In the genomic region with DNA sequence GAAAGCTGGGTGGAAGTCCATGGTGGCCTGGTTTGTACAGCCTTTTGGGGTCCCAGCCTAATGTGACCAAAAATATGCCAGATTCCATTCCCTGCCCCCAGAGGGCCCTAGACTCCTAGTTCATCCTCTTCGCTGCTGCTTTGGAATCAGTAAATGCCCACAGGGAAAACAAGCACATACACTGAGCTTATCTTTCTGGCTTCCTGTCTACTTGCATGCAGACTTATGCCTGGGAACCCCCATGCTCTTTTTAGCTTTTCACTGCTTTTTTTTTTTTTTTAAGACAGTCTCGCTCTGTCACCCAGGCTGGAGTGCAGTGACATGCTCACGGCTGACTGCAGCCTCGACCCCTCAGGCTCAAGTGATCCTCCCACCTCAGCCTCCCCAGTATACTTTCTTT, we compare ENCODE assay signal across 13 cellular contexts. TPM values are rescaled to one million over a fixed set of nuclear protein-coding genes. Genes with fewer than 3 reads are reported as not detected.
A peak's percentile ranks its signal among the peaks of the same experiment; 100 is the strongest.
DNase-seq lines count a peak whose midpoint lies in the region; ATAC-seq, FAIRE-seq and TF ChIP-seq lines count a peak whose summit lies in the region.
"Had no signal": no experiment of that assay in that cellular context is flagged by ENCODE, and none has a peak within 500 bp of the region (broad histone marks: within the 10 kb centered on the region; RNA-seq: fewer than 3 reads in every experiment).

No MANE protein-coding gene starts in this region.

- TF ChIP-seq POLR2A in K562 (conservative IDR thresholded peaks at IDR 0.05) = no peak
- TF ChIP-seq POLR2A in erythroblast (IDR thresholded peaks at IDR 0.05; ENCODE audit: low read length) = no peak
- TF ChIP-seq POLR2A in vagina (IDR thresholded peaks at IDR 0.05) = no peak

- H3K4me1 ChIP-seq in K562 (replicated peaks in 1 of 2; ENCODE audit: control insufficient read depth in 2 of 2, insufficient read depth in 2 of 2, low read length in 2 of 2) (peaks cover 15 to 16% of the 10 kb centered on the region in 2 experiments), mesenchymal stem cell (ENCODE audit: control insufficient read depth, insufficient read depth, low read depth, low read length) (peaks cover 14% of the 10 kb centered on the region), vagina (peaks cover 5% of the 10 kb centered on the region)

- no peak overlapping the region for H3K9ac ChIP-seq in K562 (ENCODE audit: insufficient read depth in 1 of 2, low read depth in 2 of 2, low read length in 2 of 2)
- H3K9ac ChIP-seq in mesenchymal stem cell (ENCODE audit: low read length) = no peak overlapping the region

- peak; percentile 74 for FAIRE-seq in K562 (lab: Jason Lieb, UNC)
- FAIRE-seq: GM12891 had no signal

- no peak overlapping the region for H2BK12ac ChIP-seq in mesenchymal stem cell (ENCODE audit: low read length in 2 of 2)

- TF ChIP-seq CTCF in K562 (IDR thresholded peaks at IDR 0.05 in 2 of 3, conservative IDR thresholded peaks at IDR 0.05 in 1 of 3; ENCODE audit: insufficient read depth in 2 of 3, low read depth in 1 of 3, low read length in 3 of 3) (peak; percentile 36 to 64 (median 60); a peak in 4 of 6 replicates), vagina (IDR thresholded peaks at IDR 0.05) (no peak)

- peak in 1 of 2 experiments; percentile 40; a peak in 2 of 4 replicates for TF ChIP-seq RAD21 in K562 (CRISPR knock-in tag; conservative IDR thresholded peaks at IDR 0.05 in 1 of 2, IDR thresholded peaks at IDR 0.05 in 1 of 2)

- H4K20me1 ChIP-seq in K562 (replicated peaks; ENCODE audit: control insufficient read depth, insufficient read depth, low read length) = no peaks in the 10 kb centered on the region; the same call in 1 of the 2 replicates

- no peak overlapping the region for H2AK5ac ChIP-seq in mesenchymal stem cell (ENCODE audit: low read length, severe bottlenecking)

- H3K36me3 ChIP-seq in K562 (ENCODE audit: control insufficient read depth, insufficient read depth, low read length) (no peaks in the 10 kb centered on the region), mesenchymal stem cell (ENCODE audit: control insufficient read depth in 1 of 2, insufficient read depth in 2 of 2, low read depth in 1 of 2, low read length in 2 of 2) (no peaks in the 10 kb centered on the region), vagina (no peaks in the 10 kb centered on the region)

- WGBS in K562 (ENCODE audit: insufficient coverage, low coverage, missing lambda C conversion rate) = 3% methylated on average over 3 of the region's 4 CpGs
- WGBS in mesenchymal stem cell = 26% methylated on average over 1 of the region's 4 CpGs

- H3K27me3 Mint-ChIP-seq in stimulated activated naive B cell treated with anti-CD40 and anti-IgM and Interleukin-4, amounts not matched to agents 10 μg/mL and 1 μg/mL and 100 μg/mL, for 72 hours = peaks cover 27 to 32% of the 10 kb centered on the region in 2 donors

- POLR2A ChIA-PET in K562 (lab: Yijun Ruan, JAX) = interaction anchor here (0.6 to 2.3 kb wide), 3 partner anchors 11 to 161 kb away, joined by 3 to 9 read pairs (median 4); no protein-coding TSS in a partner anchor

- BruUV-seq in K562 (replicated peaks; lab: Mats Ljungman, UMichigan) = no TSS peak

- H3K4me1 Mint-ChIP-seq in stimulated activated naive B cell treated with anti-CD40 and anti-IgM and Interleukin-4, amounts not matched to agents 10 μg/mL and 1 μg/mL and 100 μg/mL, for 72 hours = peaks cover 0 to 2% of the 10 kb centered on the region in 2 donors
- H3K4me1 Mint-ChIP-seq: activated B cell treated with CpG ODN at 0.5 μM for 24 hours had no signal

- no peak overlapping the region for H3K27ac Mint-ChIP-seq in stimulated activated naive B cell treated with anti-CD40 and anti-IgM and Interleukin-4, amounts not matched to agents 10 μg/mL and 1 μg/mL and 100 μg/mL, for 72 hours
- H3K27ac Mint-ChIP-seq: activated B cell treated with CpG ODN at 0.5 μM for 24 hours; stimulated activated naive CD8-positive, alpha-beta T cell treated with anti-CD3 and anti-CD28 coated beads, Interleukin-15, amount 100 ng/mL, for 72 hours had no signal

- no peaks in the 10 kb centered on the region for H3K9me3 ChIP-seq in K562 (replicated peaks; ENCODE audit: control insufficient read depth, insufficient read depth, low read depth, low read length)
- no peaks in the 10 kb centered on the region for H3K9me3 ChIP-seq in mesenchymal stem cell (ENCODE audit: control insufficient read depth, low read length)
- H3K9me3 ChIP-seq in vagina = no peaks in the 10 kb centered on the region

- H2AFZ ChIP-seq in K562 (ENCODE audit: low read depth, low read length) (no peak overlapping the region), mesenchymal stem cell (ENCODE audit: low read depth, low read length) (no peak overlapping the region)

- no peak overlapping the region for H4K8ac ChIP-seq in mesenchymal stem cell (ENCODE audit: low read length)

- no peaks in the 10 kb centered on the region for H3K36me3 Mint-ChIP-seq in stimulated activated naive B cell treated with anti-CD40 and anti-IgM and Interleukin-4, amounts not matched to agents 10 μg/mL and 1 μg/mL and 100 μg/mL, for 72 hours

- H3K23ac ChIP-seq in mesenchymal stem cell (ENCODE audit: low read length in 2 of 2) = no peak overlapping the region

- TF ChIP-seq EP300 in K562 (IDR thresholded peaks at IDR 0.05; ENCODE audit: low read length) = no peak

- H3K79me1 ChIP-seq in mesenchymal stem cell (replicated peaks; ENCODE audit: low read length, poor library complexity, severe bottlenecking) = no peaks in the 10 kb centered on the region

- H3K27me3 ChIP-seq in K562 (ENCODE audit: control insufficient read depth in 2 of 2, insufficient read depth in 2 of 2, low read length in 2 of 2) (no peaks in the 10 kb centered on the region), mesenchymal stem cell (ENCODE audit: control insufficient read depth in 1 of 2, insufficient read depth in 1 of 2, low read length in 2 of 2) (peaks cover 5 to 21% of the 10 kb centered on the region in 2 experiments), vagina (no peaks in the 10 kb centered on the region)

- no peak overlapping the region for H2BK120ac ChIP-seq in mesenchymal stem cell (ENCODE audit: low read depth, low read length)

- no peak overlapping the region for H2BK5ac ChIP-seq in mesenchymal stem cell (ENCODE audit: low read depth, low read length, poor library complexity, severe bottlenecking)

- peak; percentile 81 for ATAC-seq in K562
- no peak for ATAC-seq in stimulated activated naive B cell treated with anti-CD40 and anti-IgM and Interleukin-4, amounts not matched to agents 10 μg/mL and 1 μg/mL and 100 μg/mL, for 72 hours (replicated peaks)
- ATAC-seq: stimulated activated naive CD8-positive, alpha-beta T cell treated with anti-CD3 and anti-CD28 coated beads, Interleukin-15, amount 100 ng/mL, for 72 hours had no signal

- CTCF ChIA-PET in K562 (lab: Yijun Ruan, JAX; ENCODE audit: low intra/inter-chr PET ratio) = no interaction called here

- H3K27ac ChIP-seq in K562 (ENCODE audit: extremely low read depth, low read depth, low read length) (no peak overlapping the region), mesenchymal stem cell (ENCODE audit: low read length, poor library complexity, severe bottlenecking) (no peak overlapping the region), vagina (no peak overlapping the region)

- H3K4me3 Mint-ChIP-seq in stimulated activated naive B cell treated with anti-CD40 and anti-IgM and Interleukin-4, amounts not matched to agents 10 μg/mL and 1 μg/mL and 100 μg/mL, for 72 hours = no peak overlapping the region
- H3K4me3 Mint-ChIP-seq: activated B cell treated with CpG ODN at 0.5 μM for 24 hours; stimulated activated naive CD8-positive, alpha-beta T cell treated with anti-CD3 and anti-CD28 coated beads, Interleukin-15, amount 100 ng/mL, for 72 hours had no signal

- no peak overlapping the region for H4K91ac ChIP-seq in mesenchymal stem cell (ENCODE audit: low read length)

- H2BK15ac ChIP-seq in mesenchymal stem cell (ENCODE audit: low read depth, poor library complexity, severe bottlenecking) = no peak overlapping the region

- H3K4ac ChIP-seq in mesenchymal stem cell (ENCODE audit: low read depth in 1 of 2, low read length in 2 of 2) = no peak overlapping the region

- peaks cover 2 to 4% of the 10 kb centered on the region in 2 donors for H3K9me3 Mint-ChIP-seq in stimulated activated naive B cell treated with anti-CD40 and anti-IgM and Interleukin-4, amounts not matched to agents 10 μg/mL and 1 μg/mL and 100 μg/mL, for 72 hours
- H3K9me3 Mint-ChIP-seq: activated B cell treated with CpG ODN at 0.5 μM for 24 hours; stimulated activated naive CD8-positive, alpha-beta T cell treated with anti-CD3 and anti-CD28 coated beads, Interleukin-15, amount 100 ng/mL, for 72 hours had no signal

- no peak overlapping the region for H3K14ac ChIP-seq in mesenchymal stem cell (ENCODE audit: low read length in 2 of 2)

- H3K9me1 ChIP-seq in K562 (ENCODE audit: control insufficient read depth, insufficient read depth, low read length) = no peaks in the 10 kb centered on the region

- no peak overlapping the region for H3K18ac ChIP-seq in mesenchymal stem cell (ENCODE audit: low read depth in 1 of 2, low read length in 2 of 2)

- DNase-seq in EH (ENCODE audit: low read depth) (peak; percentile 45), M059J (ENCODE audit: low read depth) (peak; percentile 50), K562 (ENCODE audit: extremely low read depth in 1 of 4, low spot score in 3 of 4) (peak in 2 of 4 experiments; percentile 44 to 47), mesenchymal stem cell (peak; percentile 42), erythroblast (lab: John Stamatoyannopoulos, UW) (no peak), vagina (ENCODE audit: extremely low spot score in 2 of 2) (no peak)
- no peak for DNase-seq in activated CD4-positive, alpha-beta T cell treated with anti-CD3 and anti-CD28 coated beads for 48 hours
- no peak for DNase-seq in stimulated activated naive B cell treated with anti-CD40 and anti-IgM and Interleukin-4, amounts not matched to agents 10 μg/mL and 1 μg/mL and 100 μg/mL, for 72 hours
- DNase-seq: activated B cell treated with CpG ODN at 0.5 μM for 24 hours; aorta; NCI-H1436 treated with DMSO at 0.1 percent for 48 hours; stimulated activated naive CD8-positive, alpha-beta T cell treated with anti-CD3 and anti-CD28 coated beads, Interleukin-15, amount 100 ng/mL, for 72 hours had no signal

- H3K4me2 ChIP-seq in K562 (ENCODE audit: insufficient read depth, low read length) (no peak overlapping the region), mesenchymal stem cell (ENCODE audit: low read length, poor library complexity, severe bottlenecking) (no peak overlapping the region)

- in situ Hi-C loops in K562 (cut with MboI) = no loop called here

- intact Hi-C loops in K562 (cut with micrococcal nuclease) (loop anchor here (10.0 kb wide), 1 partner anchor 146 kb away; no protein-coding TSS in a partner anchor), vagina (cut with DNase I) (loop anchor here (10.0 kb wide), 1 partner anchor 56 kb away; a partner anchor contains a TSS)

- H3K4me3 ChIP-seq in K562 = no peak overlapping the region
- no peak overlapping the region for H3K4me3 ChIP-seq in mesenchymal stem cell (ENCODE audit: insufficient read depth in 1 of 2, low read depth in 1 of 2, low read length in 2 of 2)
- H3K4me3 ChIP-seq in vagina = no peak overlapping the region

- no peaks in the 10 kb centered on the region for H3K79me2 ChIP-seq in K562 (ENCODE audit: control insufficient read depth, insufficient read depth, low read length)

RNA-seq across cellular contexts. Expression of a gene that starts 6.2 kb away (rescaled TPM):
- total RNA-seq in M059J (2014; rRNA removed; shearing (Covaris generic)) = not detected in 2 replicates
- not detected in 2 replicates for total RNA-seq in K562 (2011; cell fraction: chromatin; rRNA removed; ENCODE audit: low replicate concordance)
- not detected in 2 replicates for total RNA-seq in K562 (2011; cell fraction: nucleolus; rRNA removed)
- not detected in 2 replicates for total RNA-seq in K562 (2011; cell fraction: nucleoplasm; rRNA removed)
- total RNA-seq in K562 (2014; rRNA removed) (not detected in 2 replicates), K562 (2014; rRNA removed; fragmentation: Illumina TruSeq; extraction: Trizol) (not detected in 2 replicates), K562 (2015; rRNA removed; fragmentation: Illumina TruSeq; extraction: Trizol) (not detected in 2 replicates), K562 (2021) (not detected in 2 replicates), vagina (5.6 TPM)
- polyA plus RNA-seq in K562 (2011; rRNA removed) (not detected in 2 replicates), K562 (2014; fragmentation: Illumina TruSeq; extraction: Trizol) (not detected in 2 replicates), K562 (2014; fragmentation: Nextera tagmentation; extraction: Ambion mirVana) (not detected), K562 (2014; rRNA removed) (not detected in 2 replicates)
- not detected in 2 replicates for polyA plus RNA-seq in K562 (2011; cell fraction: cytosol; rRNA removed)
- polyA plus RNA-seq in K562 (2011; cell fraction: nucleus; rRNA removed) = not detected in 2 replicates
- not detected in 2 replicates for polyA plus RNA-seq in K562 (2012)
- not detected in 2 replicates for polyA minus RNA-seq in K562 (2011; rRNA and poly(A)+ RNA removed)
- not detected in 2 replicates for polyA minus RNA-seq in K562 (2011; cell fraction: cytosol; rRNA and poly(A)+ RNA removed)
- not detected in 2 replicates for polyA minus RNA-seq in K562 (2011; cell fraction: nucleus; rRNA and poly(A)+ RNA removed)
- not detected for polyA plus RNA-seq in mesenchymal stem cell (2013, experiment 1 of 2)
- polyA plus RNA-seq in mesenchymal stem cell (2013, experiment 2 of 2) = not detected
- total RNA-seq: activated B cell treated with CpG ODN at 0.5 μM for 24 hours had no signal

RNA-seq across cellular contexts. Expression of a gene that starts 7.9 kb away (rescaled TPM):
- total RNA-seq in M059J (2014; rRNA removed; shearing (Covaris generic)) = 5.1 and 5.9 TPM in 2 replicates
- total RNA-seq in K562 (2011; cell fraction: chromatin; rRNA removed; ENCODE audit: low replicate concordance) = 39.6 and 62.5 TPM in 2 replicates
- total RNA-seq in K562 (2011; cell fraction: nucleolus; rRNA removed) = 26.3 and 31.2 TPM in 2 replicates
- 35.3 and 39.0 TPM in 2 replicates for total RNA-seq in K562 (2011; cell fraction: nucleoplasm; rRNA removed)
- total RNA-seq in K562 (2014; rRNA removed) (6.0 and 10.4 TPM in 2 replicates), K562 (2014; rRNA removed; fragmentation: Illumina TruSeq; extraction: Trizol) (3.1 TPM in 2 replicates), K562 (2015; rRNA removed; fragmentation: Illumina TruSeq; extraction: Trizol) (2.2 and 2.9 TPM in 2 replicates), K562 (2021) (5.1 and 5.9 TPM in 2 replicates), vagina (30.2 TPM)
- polyA plus RNA-seq in K562 (2011; rRNA removed) (5.3 and 6.2 TPM in 2 replicates), K562 (2014; fragmentation: Illumina TruSeq; extraction: Trizol) (4.1 and 4.5 TPM in 2 replicates), K562 (2014; fragmentation: Nextera tagmentation; extraction: Ambion mirVana) (1 to 10 TPM in 1 of 2 experiments, under 1 TPM in 1; 0.41 to 1.1 TPM), K562 (2014; rRNA removed) (5.3 and 5.4 TPM in 2 replicates)
- 4.4 and 7.6 TPM in 2 replicates for polyA plus RNA-seq in K562 (2011; cell fraction: cytosol; rRNA removed)
- 21.3 and 32.5 TPM in 2 replicates for polyA plus RNA-seq in K562 (2011; cell fraction: nucleus; rRNA removed)
- 2.0 and 2.7 TPM in 2 replicates for polyA plus RNA-seq in K562 (2012)
- 3.9 and 7.3 TPM in 2 replicates for polyA minus RNA-seq in K562 (2011; rRNA and poly(A)+ RNA removed)
- 3.1 and 5.0 TPM in 2 replicates for polyA minus RNA-seq in K562 (2011; cell fraction: cytosol; rRNA and poly(A)+ RNA removed)
- 8.9 and 9.3 TPM in 2 replicates for polyA minus RNA-seq in K562 (2011; cell fraction: nucleus; rRNA and poly(A)+ RNA removed)
- polyA plus RNA-seq in mesenchymal stem cell (2013, experiment 1 of 2) = 3.1 TPM
- 3.2 TPM for polyA plus RNA-seq in mesenchymal stem cell (2013, experiment 2 of 2)
- total RNA-seq: activated B cell treated with CpG ODN at 0.5 μM for 24 hours had no signal

Comparison
In these comparisons a context has a peak if more than half of its experiments do, and no peak if none do; other contexts are left out.
1. DNase-seq: peak in EH (single experiment), M059J (single experiment) and mesenchymal stem cell (single experiment); none in activated CD4-positive, alpha-beta T cell treated with anti-CD3 and anti-CD28 coated beads for 48 hours (single experiment), erythroblast (0 of 2), vagina (0 of 2) and stimulated activated naive B cell treated with anti-CD40 and anti-IgM and Interleukin-4, amounts not matched to agents 10 μg/mL and 1 μg/mL and 100 μg/mL, for 72 hours (single experiment).
2. CTCF ChIP-seq: peak in K562 (3 of 3); none in vagina (0 of 3).